Comparison of ENCODE assay signal across 1 cellular context in genomic region chr5:151155777-151156731, GRCh38.
A peak's percentile ranks its signal among the peaks of the same experiment; 100 is the strongest.
TF ChIP-seq lines count a peak whose summit lies in the region.

No MANE protein-coding gene starts in this region.

TF ChIP-seq in HepG2, 621 proteins besides CTCF, POLR2A, EP300 and RAD21 (continued from another document and continues in another):
- TF ChIP-seq, protein P1, sequence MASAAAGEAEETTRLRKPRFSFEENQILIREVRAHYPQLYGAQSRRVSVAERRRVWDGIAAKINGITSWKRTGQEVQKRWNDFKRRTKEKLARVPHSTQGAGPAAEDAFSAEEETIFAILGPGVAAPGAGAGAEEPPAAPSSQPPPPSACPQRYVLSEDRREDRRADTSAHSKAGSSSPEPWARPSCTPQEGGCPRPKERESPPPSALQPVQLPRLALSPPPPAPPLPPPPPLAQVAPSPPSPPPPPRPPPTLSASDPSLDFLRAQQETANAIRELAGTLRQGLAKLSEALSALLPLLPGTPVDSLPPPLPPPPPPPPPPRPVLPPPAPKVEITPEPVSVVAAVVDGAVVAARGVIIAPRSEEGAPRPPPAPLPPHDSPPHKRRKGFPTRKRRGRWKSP (CRISPR knock-in tag; IDR thresholded peaks at IDR 0.05), result 0 out of 2 replicates have a peak, but pooled peaks have one; percentile 29
- TF ChIP-seq SPEN (CRISPR knock-in tag; IDR thresholded peaks at IDR 0.05; ENCODE audit: low read depth) (peak; percentile 77; the same call in 1 of the 2 replicates), RXRB (CRISPR knock-in tag; IDR thresholded peaks at IDR 0.05; ENCODE audit: borderline replicate concordance) (peak; percentile 79), ZSCAN30 (CRISPR knock-in tag; IDR thresholded peaks at IDR 0.05) (no peak), ZNF333 (CRISPR knock-in tag; IDR thresholded peaks at IDR 0.05; ENCODE audit: borderline replicate concordance) (0 out of 2 replicates have a peak, but pooled peaks have one; percentile 25), ZGPAT (CRISPR knock-in tag; IDR thresholded peaks at IDR 0.05) (peak; percentile 55; the same call in 1 of the 2 replicates), ARHGAP35 (CRISPR knock-in tag; IDR thresholded peaks at IDR 0.05; ENCODE audit: borderline replicate concordance) (no peak), ZNF781 (CRISPR knock-in tag; IDR thresholded peaks at IDR 0.05; ENCODE audit: borderline replicate concordance, not compliant biosample characterization) (peak; percentile 20), RXRA (CRISPR knock-in tag; IDR thresholded peaks at IDR 0.05) (peak; percentile 87), NR2C2 (CRISPR knock-in tag; IDR thresholded peaks at IDR 0.05; ENCODE audit: borderline replicate concordance) (peak; percentile 77), TFAP4 (IDR thresholded peaks at IDR 0.05; ENCODE audit: borderline replicate concordance, low read depth) (peak; percentile 54; the same call in 1 of the 2 replicates), ZNF558 (CRISPR knock-in tag; IDR thresholded peaks at IDR 0.05; ENCODE audit: borderline replicate concordance) (no peak), POGK (CRISPR knock-in tag; conservative IDR thresholded peaks at IDR 0.05) (0 out of 2 replicates have a peak, but pooled peaks have one; percentile 35), PHF8 (CRISPR knock-in tag; IDR thresholded peaks at IDR 0.05) (peak; percentile 55), ZNF264 (CRISPR knock-in tag; IDR thresholded peaks at IDR 0.05) (0 out of 2 replicates have a peak, but pooled peaks have one; percentile 9), HNF4G (IDR thresholded peaks at IDR 0.05; ENCODE audit: borderline replicate concordance, low read depth, low read length) (peak; percentile 80), HNF4G (CRISPR knock-in tag; IDR thresholded peaks at IDR 0.05; ENCODE audit: borderline replicate concordance, low read depth) (peak; percentile 65; the same call in 1 of the 2 replicates), MYC (CRISPR knock-in tag; IDR thresholded peaks at IDR 0.05; ENCODE audit: borderline replicate concordance) (peak; percentile 71; the same call in 1 of the 2 replicates), PAXIP1 (CRISPR knock-in tag; conservative IDR thresholded peaks at IDR 0.05) (peak; percentile 82), GATAD1 (CRISPR knock-in tag; IDR thresholded peaks at IDR 0.05) (peak; percentile 29; the same call in 1 of the 2 replicates), MXD3 (CRISPR knock-in tag; IDR thresholded peaks at IDR 0.05) (0 out of 2 replicates have a peak, but pooled peaks have one; percentile 28), NKX3-1 (CRISPR knock-in tag; IDR thresholded peaks at IDR 0.05) (no peak), MTA1 (CRISPR knock-in tag; IDR thresholded peaks at IDR 0.05; ENCODE audit: borderline replicate concordance) (peak; percentile 64; the same call in 1 of the 2 replicates), TGIF2 (CRISPR knock-in tag; IDR thresholded peaks at IDR 0.05) (peak; percentile 79), DMAP1 (CRISPR knock-in tag; IDR thresholded peaks at IDR 0.05) (peak; percentile 63; the same call in 1 of the 2 replicates), ELF1 (CRISPR knock-in tag; IDR thresholded peaks at IDR 0.05) (no peak), ZNF891 (CRISPR knock-in tag; IDR thresholded peaks at IDR 0.05) (0 out of 2 replicates have a peak, but pooled peaks have one; percentile 35), ZNF746 (CRISPR knock-in tag; IDR thresholded peaks at IDR 0.05) (no peak; the same call in 1 of the 2 replicates), SRSF9 (IDR thresholded peaks at IDR 0.05; ENCODE audit: borderline replicate concordance, insufficient read depth, low read depth, low read length, poor library complexity, severe bottlenecking) (no peak), KDM6A (CRISPR knock-in tag; IDR thresholded peaks at IDR 0.05; ENCODE audit: low read depth) (peak; percentile 50; the same call in 1 of the 2 replicates), THAP11 (CRISPR knock-in tag; IDR thresholded peaks at IDR 0.05) (peak; percentile 49), KAT7 (CRISPR knock-in tag; IDR thresholded peaks at IDR 0.05; ENCODE audit: borderline replicate concordance) (peak; percentile 62; the same call in 1 of the 2 replicates), PCBP2 (optimal IDR thresholded peaks at IDR 0.05; ENCODE audit: low read depth, low read length, poor library complexity, severe bottlenecking) (no peak), ZNF576 (CRISPR knock-in tag; IDR thresholded peaks at IDR 0.05) (no peak), KDM3A (CRISPR knock-in tag; IDR thresholded peaks at IDR 0.05; ENCODE audit: low read depth) (peak; percentile 72; the same call in 1 of the 2 replicates), DNMT1 (CRISPR knock-in tag; IDR thresholded peaks at IDR 0.05) (0 out of 2 replicates have a peak, but pooled peaks have one; percentile 64)
- TF ChIP-seq, protein P2, sequence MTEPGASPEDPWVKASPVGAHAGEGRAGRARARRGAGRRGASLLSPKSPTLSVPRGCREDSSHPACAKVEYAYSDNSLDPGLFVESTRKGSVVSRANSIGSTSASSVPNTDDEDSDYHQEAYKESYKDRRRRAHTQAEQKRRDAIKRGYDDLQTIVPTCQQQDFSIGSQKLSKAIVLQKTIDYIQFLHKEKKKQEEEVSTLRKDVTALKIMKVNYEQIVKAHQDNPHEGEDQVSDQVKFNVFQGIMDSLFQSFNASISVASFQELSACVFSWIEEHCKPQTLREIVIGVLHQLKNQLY (CRISPR knock-in tag; IDR thresholded peaks at IDR 0.05), result peak; percentile 51; the same call in 1 of the 2 replicates
- TF ChIP-seq, protein P3, sequence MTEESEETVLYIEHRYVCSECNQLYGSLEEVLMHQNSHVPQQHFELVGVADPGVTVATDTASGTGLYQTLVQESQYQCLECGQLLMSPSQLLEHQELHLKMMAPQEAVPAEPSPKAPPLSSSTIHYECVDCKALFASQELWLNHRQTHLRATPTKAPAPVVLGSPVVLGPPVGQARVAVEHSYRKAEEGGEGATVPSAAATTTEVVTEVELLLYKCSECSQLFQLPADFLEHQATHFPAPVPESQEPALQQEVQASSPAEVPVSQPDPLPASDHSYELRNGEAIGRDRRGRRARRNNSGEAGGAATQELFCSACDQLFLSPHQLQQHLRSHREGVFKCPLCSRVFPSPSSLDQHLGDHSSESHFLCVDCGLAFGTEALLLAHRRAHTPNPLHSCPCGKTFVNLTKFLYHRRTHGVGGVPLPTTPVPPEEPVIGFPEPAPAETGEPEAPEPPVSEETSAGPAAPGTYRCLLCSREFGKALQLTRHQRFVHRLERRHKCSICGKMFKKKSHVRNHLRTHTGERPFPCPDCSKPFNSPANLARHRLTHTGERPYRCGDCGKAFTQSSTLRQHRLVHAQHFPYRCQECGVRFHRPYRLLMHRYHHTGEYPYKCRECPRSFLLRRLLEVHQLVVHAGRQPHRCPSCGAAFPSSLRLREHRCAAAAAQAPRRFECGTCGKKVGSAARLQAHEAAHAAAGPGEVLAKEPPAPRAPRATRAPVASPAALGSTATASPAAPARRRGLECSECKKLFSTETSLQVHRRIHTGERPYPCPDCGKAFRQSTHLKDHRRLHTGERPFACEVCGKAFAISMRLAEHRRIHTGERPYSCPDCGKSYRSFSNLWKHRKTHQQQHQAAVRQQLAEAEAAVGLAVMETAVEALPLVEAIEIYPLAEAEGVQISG (CRISPR knock-in tag; IDR thresholded peaks at IDR 0.05), result peak; percentile 48
- TF ChIP-seq, protein P4, sequence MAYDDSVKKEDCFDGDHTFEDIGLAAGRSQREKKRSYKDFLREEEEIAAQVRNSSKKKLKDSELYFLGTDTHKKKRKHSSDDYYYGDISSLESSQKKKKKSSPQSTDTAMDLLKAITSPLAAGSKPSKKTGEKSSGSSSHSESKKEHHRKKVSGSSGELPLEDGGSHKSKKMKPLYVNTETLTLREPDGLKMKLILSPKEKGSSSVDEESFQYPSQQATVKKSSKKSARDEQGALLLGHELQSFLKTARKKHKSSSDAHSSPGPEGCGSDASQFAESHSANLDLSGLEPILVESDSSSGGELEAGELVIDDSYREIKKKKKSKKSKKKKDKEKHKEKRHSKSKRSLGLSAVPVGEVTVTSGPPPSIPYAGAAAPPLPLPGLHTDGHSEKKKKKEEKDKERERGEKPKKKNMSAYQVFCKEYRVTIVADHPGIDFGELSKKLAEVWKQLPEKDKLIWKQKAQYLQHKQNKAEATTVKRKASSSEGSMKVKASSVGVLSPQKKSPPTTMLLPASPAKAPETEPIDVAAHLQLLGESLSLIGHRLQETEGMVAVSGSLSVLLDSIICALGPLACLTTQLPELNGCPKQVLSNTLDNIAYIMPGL (CRISPR knock-in tag; IDR thresholded peaks at IDR 0.05; ENCODE audit: borderline replicate concordance in 1 of 2, low read depth in 1 of 2), result 0 out of 4 replicates have a peak, but pooled peaks of 1 of the 2 experiments have one; percentile 28
- TF ChIP-seq, protein P5, sequence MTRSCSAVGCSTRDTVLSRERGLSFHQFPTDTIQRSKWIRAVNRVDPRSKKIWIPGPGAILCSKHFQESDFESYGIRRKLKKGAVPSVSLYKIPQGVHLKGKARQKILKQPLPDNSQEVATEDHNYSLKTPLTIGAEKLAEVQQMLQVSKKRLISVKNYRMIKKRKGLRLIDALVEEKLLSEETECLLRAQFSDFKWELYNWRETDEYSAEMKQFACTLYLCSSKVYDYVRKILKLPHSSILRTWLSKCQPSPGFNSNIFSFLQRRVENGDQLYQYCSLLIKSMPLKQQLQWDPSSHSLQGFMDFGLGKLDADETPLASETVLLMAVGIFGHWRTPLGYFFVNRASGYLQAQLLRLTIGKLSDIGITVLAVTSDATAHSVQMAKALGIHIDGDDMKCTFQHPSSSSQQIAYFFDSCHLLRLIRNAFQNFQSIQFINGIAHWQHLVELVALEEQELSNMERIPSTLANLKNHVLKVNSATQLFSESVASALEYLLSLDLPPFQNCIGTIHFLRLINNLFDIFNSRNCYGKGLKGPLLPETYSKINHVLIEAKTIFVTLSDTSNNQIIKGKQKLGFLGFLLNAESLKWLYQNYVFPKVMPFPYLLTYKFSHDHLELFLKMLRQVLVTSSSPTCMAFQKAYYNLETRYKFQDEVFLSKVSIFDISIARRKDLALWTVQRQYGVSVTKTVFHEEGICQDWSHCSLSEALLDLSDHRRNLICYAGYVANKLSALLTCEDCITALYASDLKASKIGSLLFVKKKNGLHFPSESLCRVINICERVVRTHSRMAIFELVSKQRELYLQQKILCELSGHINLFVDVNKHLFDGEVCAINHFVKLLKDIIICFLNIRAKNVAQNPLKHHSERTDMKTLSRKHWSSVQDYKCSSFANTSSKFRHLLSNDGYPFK (CRISPR knock-in tag; IDR thresholded peaks at IDR 0.05; ENCODE audit: borderline replicate concordance), result peak; percentile 39; the same call in 1 of the 2 replicates
